17 cellular contexts compared by ENCODE assay signal in genomic region chr1:44553127-44553758, GRCh38.
DNase-seq lines count a peak whose midpoint lies in the region; ATAC-seq, FAIRE-seq and TF ChIP-seq lines count a peak whose summit lies in the region.
"Had no signal": no experiment of that assay in that cellular context is flagged by ENCODE, and none has a peak within 500 bp of the region (broad histone marks: within the 10 kb centered on the region; RNA-seq: fewer than 3 reads in every experiment).

No MANE protein-coding gene starts in this region.

- DNase-seq in cardiac muscle cell (ENCODE audit: low read depth in 1 of 2, low spot score in 1 of 2) (no peak), left ventricle myocardium inferior (no peak), SK-N-SH (no peak), epithelial cell of prostate (ENCODE audit: low read depth, low spot score) (no peak), small intestine (no peak), H54 (ENCODE audit: insufficient read length, low spot score) (no peak)
- DNase-seq: activated CD4-positive, alpha-beta T cell treated with anti-CD3 and anti-CD28 coated beads, Interleukin-2, amount 50 U/mL, for 48 hours; activated naive CD4-positive, alpha-beta T cell treated with anti-CD3 and anti-CD28 coated beads, Interleukin-2, amount 50 U/mL, for 16 hours; left ventricle myocardium superior; NCI-H2107; NCI-H524 treated with DMSO at 0.1 percent for 48 hours; RPMI8226; stimulated activated CD4-positive, alpha-beta T cell treated with anti-CD3 and anti-CD28 coated beads, Interleukin-2, amount 100 ng/mL, for 24 hours; upper lobe of right lung had no signal

- no peaks in the 10 kb centered on the region for H3K27me3 ChIP-seq in cardiac muscle cell
- peaks cover 19% of the 10 kb centered on the region for H3K27me3 ChIP-seq in left ventricle myocardium inferior (ENCODE audit: low read depth)
- H3K27me3 ChIP-seq in SK-N-SH (ENCODE audit: insufficient read depth): peaks cover 3% of the 10 kb centered on the region; the same call in 1 of the 2 replicates
- no peaks in the 10 kb centered on the region for H3K27me3 ChIP-seq in small intestine (ENCODE audit: control insufficient read depth in 2 of 2, insufficient read depth in 2 of 2, low read length in 2 of 2)
- H3K27me3 ChIP-seq: upper lobe of right lung had no signal

- H3K4me3 ChIP-seq in cardiac muscle cell: no peak overlapping the region
- H3K4me3 ChIP-seq in left ventricle myocardium inferior: no peak overlapping the region
- no peak overlapping the region for H3K4me3 ChIP-seq in SK-N-SH (ENCODE audit: low read depth in 2 of 2, low read length in 1 of 2)
- no peak overlapping the region for H3K4me3 ChIP-seq in small intestine (ENCODE audit: low read depth in 1 of 2, low read length in 2 of 2)
- H3K4me3 ChIP-seq: upper lobe of right lung had no signal

- intact Hi-C loops in left ventricle myocardium inferior (cut with micrococcal nuclease): no loop called here

- H3K4me2 ChIP-seq in SK-N-SH: peak overlapping the region; percentile 40; the same call in 1 of the 2 replicates

- no peak for TF ChIP-seq POLR2A in H54 (IDR thresholded peaks at IDR 0.05; ENCODE audit: low read depth, low read length)

- H3K9me3 ChIP-seq in cardiac muscle cell (ENCODE audit: low read depth): no peaks in the 10 kb centered on the region
- no peaks in the 10 kb centered on the region for H3K9me3 ChIP-seq in left ventricle myocardium inferior (replicated peaks)
- H3K9me3 ChIP-seq in SK-N-SH: no peaks in the 10 kb centered on the region
- H3K9me3 ChIP-seq in small intestine (ENCODE audit: control insufficient read depth, low read depth): no peaks in the 10 kb centered on the region
- H3K9me3 ChIP-seq: upper lobe of right lung had no signal

- ATAC-seq in GM21576 (IDR thresholded peaks at IDR 0.05; ENCODE audit: unreplicated experiment): no peak
- ATAC-seq: sciatic nerve had no signal

- CTCF ChIA-PET in SK-N-SH (lab: Yijun Ruan, JAX): interaction anchor here (1.5 to 4.0 kb wide), 4 partner anchors 10 to 99 kb away, joined by 3 to 19 read pairs (median 6); no protein-coding TSS in a partner anchor

- no peak for TF ChIP-seq EP300 in SK-N-SH (IDR thresholded peaks at IDR 0.05; ENCODE audit: borderline replicate concordance in 1 of 2, low read depth in 1 of 2, low read length in 1 of 2)

- H3K9ac ChIP-seq in SK-N-SH: no peak overlapping the region

- H3K79me2 ChIP-seq in SK-N-SH (ENCODE audit: insufficient read depth): no peaks in the 10 kb centered on the region

- H3K4me1 ChIP-seq in cardiac muscle cell (ENCODE audit: low read depth) (no peaks in the 10 kb centered on the region), left ventricle myocardium inferior (no peaks in the 10 kb centered on the region), SK-N-SH (ENCODE audit: control insufficient read depth in 1 of 2, insufficient read depth in 2 of 2, low read depth in 1 of 2, low read length in 1 of 2) (no peaks in the 10 kb centered on the region), small intestine (ENCODE audit: control insufficient read depth in 2 of 2, insufficient read depth in 1 of 2, low read depth in 1 of 2, low read length in 1 of 2) (no peaks in the 10 kb centered on the region)
- H3K4me1 ChIP-seq: upper lobe of right lung had no signal

- TF ChIP-seq CTCF in cardiac muscle cell (IDR thresholded peaks at IDR 0.05; ENCODE audit: low read depth, low read length): peak; percentile 2
- no peak for TF ChIP-seq CTCF in left ventricle myocardium inferior (IDR thresholded peaks at IDR 0.05; ENCODE audit: borderline replicate concordance)
- TF ChIP-seq CTCF in SK-N-SH (IDR thresholded peaks at IDR 0.05): no peak

- FAIRE-seq in small intestine (lab: Jason Lieb, UNC) (no peak), H54 (lab: Jason Lieb, UNC) (no peak)

- POLR2A ChIA-PET in SK-N-SH (lab: Yijun Ruan, JAX): no interaction called here

- H3K27ac ChIP-seq in cardiac muscle cell: no peak overlapping the region
- H3K27ac ChIP-seq in left ventricle myocardium inferior (replicated peaks): no peak overlapping the region
- no peak overlapping the region for H3K27ac ChIP-seq in SK-N-SH (ENCODE audit: low read depth in 2 of 2, low read length in 1 of 2)
- peak overlapping the region; percentile 78 for H3K27ac ChIP-seq in epithelial cell of prostate
- H3K27ac ChIP-seq in temporal lobe (ENCODE audit: low read depth, low read length): peak overlapping the region; percentile 71
- H3K27ac ChIP-seq in small intestine (ENCODE audit: low read depth in 1 of 2, low read length in 1 of 2): no peak overlapping the region
- H3K27ac ChIP-seq: upper lobe of right lung had no signal

- 24% methylated on average over 3 of the region's 3 CpGs for WGBS in SK-N-SH (ENCODE audit: low lambda C conversion rate)
- 33 to 54% (median 33%) methylated on average over 3 of the region's 3 CpGs for WGBS in small intestine, 3 donors

- no peak overlapping the region for H2AFZ ChIP-seq in SK-N-SH (ENCODE audit: low read depth)

- no peaks in the 10 kb centered on the region for H3F3A ChIP-seq in SK-N-SH (replicated peaks; ENCODE audit: insufficient read depth)

- H3K36me3 ChIP-seq in cardiac muscle cell (no peaks in the 10 kb centered on the region), left ventricle myocardium inferior (no peaks in the 10 kb centered on the region), SK-N-SH (replicated peaks in 1 of 2; ENCODE audit: control insufficient read depth in 1 of 2, insufficient read depth in 2 of 2, low read length in 1 of 2) (no peaks in the 10 kb centered on the region), small intestine (ENCODE audit: control insufficient read depth in 2 of 2, insufficient read depth in 2 of 2, low read length in 2 of 2) (no peaks in the 10 kb centered on the region)
- H3K36me3 ChIP-seq: upper lobe of right lung had no signal

- TF ChIP-seq RAD21 in SK-N-SH (IDR thresholded peaks at IDR 0.05; ENCODE audit: low read length): no peak

- no peaks in the 10 kb centered on the region for H4K20me1 ChIP-seq in SK-N-SH (ENCODE audit: insufficient read depth)

- no peaks in the 10 kb centered on the region for H3K9me2 ChIP-seq in SK-N-SH

TF ChIP-seq in SK-N-SH, 30 proteins besides CTCF, POLR2A, EP300 and RAD21:
- TF ChIP-seq TCF12 (IDR thresholded peaks at IDR 0.05) (no peak), TAF1 (IDR thresholded peaks at IDR 0.05; ENCODE audit: borderline replicate concordance, low read depth, low read length) (no peak), USF2 (IDR thresholded peaks at IDR 0.05; ENCODE audit: borderline replicate concordance, low read depth, low read length) (no peak), GATA2 (CRISPR knock-in tag; IDR thresholded peaks at IDR 0.05) (no peak), GABPA (IDR thresholded peaks at IDR 0.05; ENCODE audit: low read depth) (no peak), SMC3 (IDR thresholded peaks at IDR 0.05; ENCODE audit: low read depth, low read length) (no peak), FOSL2 (IDR thresholded peaks at IDR 0.05; ENCODE audit: borderline replicate concordance, low read depth) (no peak), NFIC (IDR thresholded peaks at IDR 0.05; ENCODE audit: borderline replicate concordance) (no peak), FOXM1 (IDR thresholded peaks at IDR 0.05; ENCODE audit: low read depth) (no peak), USF1 (IDR thresholded peaks at IDR 0.05; ENCODE audit: borderline replicate concordance, low read depth) (no peak), ELF1 (IDR thresholded peaks at IDR 0.05) (no peak), YY1 (IDR thresholded peaks at IDR 0.05; ENCODE audit: low read depth) (no peak), TEAD4 (IDR thresholded peaks at IDR 0.05; ENCODE audit: borderline replicate concordance, insufficient read depth) (no peak), RCOR1 (IDR thresholded peaks at IDR 0.05; ENCODE audit: low read length) (no peak)

Comparison
In these comparisons a context has a peak if more than half of its experiments do, and no peak if none do; other contexts are left out.
1. H3K27ac ChIP-seq: peak in epithelial cell of prostate (single experiment) and temporal lobe (single experiment); none in cardiac muscle cell (single experiment), left ventricle myocardium inferior (single experiment), SK-N-SH (0 of 2) and small intestine (0 of 2).